In the genomic region with DNA sequence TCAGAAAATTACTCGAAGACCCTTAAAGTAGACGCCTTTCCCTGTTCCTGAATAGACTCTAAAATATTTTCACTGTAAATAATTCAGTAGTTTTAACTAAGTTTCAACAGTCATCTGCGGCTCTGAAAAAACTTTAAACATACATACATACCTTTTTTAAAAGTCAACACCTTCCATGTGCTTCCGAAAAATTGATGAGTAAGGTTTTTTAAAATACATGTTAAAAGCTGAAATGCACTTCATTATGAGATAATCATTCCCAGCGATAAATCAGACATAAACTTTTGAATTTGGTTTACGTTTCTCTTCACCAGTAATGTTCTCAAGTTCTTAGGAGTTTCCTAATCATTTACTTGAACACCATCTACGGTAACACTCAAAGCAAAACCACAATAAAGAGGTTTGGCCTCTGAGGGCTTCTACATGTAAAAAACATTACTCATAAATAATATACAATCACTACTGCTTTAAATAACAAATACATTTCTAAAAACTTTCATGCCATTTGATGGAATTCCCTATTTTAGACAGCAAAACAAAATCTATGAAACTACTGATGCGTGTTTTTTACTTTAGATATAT, we compare ENCODE assay signal across 9 cellular contexts. TPM values are rescaled to one million over a fixed set of nuclear protein-coding genes. Genes with fewer than 3 reads are reported as not detected.
A peak's percentile ranks its signal among the peaks of the same experiment; 100 is the strongest.
DNase-seq lines count a peak whose midpoint lies in the region; ATAC-seq and TF ChIP-seq lines count a peak whose summit lies in the region.
"Had no signal": no experiment of that assay in that cellular context is flagged by ENCODE, and none has a peak within 500 bp of the region (broad histone marks: within the 10 kb centered on the region; RNA-seq: fewer than 3 reads in every experiment).

No MANE protein-coding gene starts in this region.

- ATAC-seq in lower lobe of right lung (no peak), GM21447 (IDR thresholded peaks at IDR 0.05; ENCODE audit: unreplicated experiment) (no peak), omental fat pad (ENCODE audit: low FRiP score) (no peak)

- H3K36me3 ChIP-seq in BLaER1 (peaks cover 7% of the 10 kb centered on the region; the same call in 1 of the 2 replicates), lower lobe of right lung (no peaks in the 10 kb centered on the region)
- H3K36me3 ChIP-seq: sigmoid colon had no signal

- H3K4me3 ChIP-seq in BLaER1 = peak overlapping the region; percentile 86
- H3K4me3 ChIP-seq in lower lobe of right lung = peak overlapping the region; percentile 68

- H3K4me1 ChIP-seq in BLaER1 (peaks cover 49% of the 10 kb centered on the region), lower lobe of right lung (peaks cover 42% of the 10 kb centered on the region)

- H3K27me3 Mint-ChIP-seq in HFFc6 (ENCODE audit: insufficient read depth) = peaks cover 1% of the 10 kb centered on the region
- H3K27me3 Mint-ChIP-seq in activated naive CD8-positive, alpha-beta T cell = no peaks in the 10 kb centered on the region

- H3K27me3 ChIP-seq in BLaER1 (no peaks in the 10 kb centered on the region), lower lobe of right lung (ENCODE audit: low read depth) (no peaks in the 10 kb centered on the region)
- H3K27me3 ChIP-seq: sigmoid colon had no signal

- no peak for DNase-seq in HFFc6
- no peak for DNase-seq in lower lobe of right lung
- no peak for DNase-seq in NCI-H2107 treated with DMSO at 0.1 percent for 48 hours (lab: John Stamatoyannopoulos, UW; ENCODE audit: unreplicated experiment)
- DNase-seq in SHP77 treated with DMSO at 0.1 percent for 48 hours (lab: John Stamatoyannopoulos, UW) = no peak
- no peak for DNase-seq in omental fat pad (ENCODE audit: low spot score)
- DNase-seq: sigmoid colon had no signal

- H3K4me3 Mint-ChIP-seq in HFFc6 = peak overlapping the region; percentile 4; the same call in 1 of the 2 replicates
- peak overlapping the region; percentile 100 for H3K4me3 Mint-ChIP-seq in activated naive CD8-positive, alpha-beta T cell

- peaks cover 23% of the 10 kb centered on the region for H3K36me3 Mint-ChIP-seq in HFFc6 (ENCODE audit: low read depth)
- H3K36me3 Mint-ChIP-seq in activated naive CD8-positive, alpha-beta T cell = peaks cover 9% of the 10 kb centered on the region

- H3K4me2 ChIP-seq in BLaER1 = peak overlapping the region; percentile 88

- no peak overlapping the region for H3K9ac ChIP-seq in BLaER1

- H3K27ac ChIP-seq in BLaER1 (no peak overlapping the region), lower lobe of right lung (no peak overlapping the region)

- no peaks in the 10 kb centered on the region for H3K9me3 ChIP-seq in BLaER1
- H3K9me3 ChIP-seq in lower lobe of right lung = no peaks in the 10 kb centered on the region
- H3K9me3 ChIP-seq: sigmoid colon had no signal

- TF ChIP-seq CTCF in HFFc6 (IDR thresholded peaks at IDR 0.05) (no peak), lower lobe of right lung (IDR thresholded peaks at IDR 0.05) (no peak), omental fat pad (IDR thresholded peaks at IDR 0.05) (no peak)

- H3K27ac Mint-ChIP-seq in HFFc6 = no peak overlapping the region
- peak overlapping the region; percentile 98 for H3K27ac Mint-ChIP-seq in activated naive CD8-positive, alpha-beta T cell

- intact Hi-C loops in lower lobe of right lung (cut with DNase I) = no loop called here

- H3K4me1 Mint-ChIP-seq in HFFc6 (ENCODE audit: low read depth) = peaks cover 64% of the 10 kb centered on the region
- peaks cover 67% of the 10 kb centered on the region for H3K4me1 Mint-ChIP-seq in activated naive CD8-positive, alpha-beta T cell (ENCODE audit: low read depth)

- peaks cover 70% of the 10 kb centered on the region for H4K20me1 ChIP-seq in BLaER1

- H3K9me3 Mint-ChIP-seq in HFFc6 = no peaks in the 10 kb centered on the region
- peaks cover 3% of the 10 kb centered on the region for H3K9me3 Mint-ChIP-seq in activated naive CD8-positive, alpha-beta T cell (ENCODE audit: low read depth)

RNA-seq across cellular contexts. Expression of a gene that starts 1.7 kb away (rescaled TPM):
- total RNA-seq in HFFc6 (2021; fragmentation: NEBNext Ultra II Directional; extraction: Animal tissue kit (Norgen Biotek cat#: 25700)) = 10 to 100 TPM in 2 of 6 experiments, 1 to 10 TPM in 4; 7.8 to 11.2 (median 9.5) TPM
- total RNA-seq in lower lobe of right lung (19.7 TPM), omental fat pad (10 to 100 TPM in 3 of 4 donors, 1 to 10 TPM in 1; 8.5 to 16.0 (median 13.7) TPM)
